24 cellular contexts compared by ENCODE assay signal in genomic region chr11:45304992-45305335, GRCh38. TPM values are rescaled to one million over a fixed set of nuclear protein-coding genes. Genes with fewer than 3 reads are reported as not detected.
"Had no signal": no experiment of that assay in that cellular context is flagged by ENCODE, and none has a peak within 500 bp of the region (broad histone marks: within the 10 kb centered on the region; RNA-seq: fewer than 3 reads in every experiment).

No MANE protein-coding gene starts in this region.

- H3K36me3 Mint-ChIP-seq: memory B cell, natural killer cell had no signal

- H3K27ac Mint-ChIP-seq: memory B cell; natural killer cell; progenitor cell of endocrine pancreas; stimulated activated naive CD8-positive, alpha-beta T cell treated with anti-CD3 and anti-CD28 coated beads, Interleukin-15, amount 100 ng/mL, for 72 hours had no signal

- H3K4me3 ChIP-seq: gastrocnemius medialis, lung, smooth muscle cell, suprapubic skin, transverse colon had no signal

- H3K27me3 ChIP-seq: transverse colon had no signal

- H3K27me3 Mint-ChIP-seq: stimulated activated naive CD8-positive, alpha-beta T cell treated with anti-CD3 and anti-CD28 coated beads, Interleukin-15, amount 100 ng/mL, for 72 hours had no signal

- DNase-seq: cortex of kidney; foreskin fibroblast; gastrocnemius medialis; head of caudate nucleus; kidney; natural killer cell; stimulated activated CD4-positive, alpha-beta T cell treated with anti-CD3 and anti-CD28 coated beads, Interleukin-12 subunit alpha, Interleukin-12 subunit beta, amount 100 ng/mL, for 4 hours; stimulated activated CD4-positive, alpha-beta T cell treated with anti-CD3 and anti-CD28 coated beads, Interleukin-1b, Interleukin-23, amount 100 ng/mL, for 48 hours; stimulated activated CD4-positive, alpha-beta T cell treated with anti-CD3 and anti-CD28 coated beads, Interleukin-4, amount 100 ng/mL, for 1 hour; stimulated activated CD8-positive, alpha-beta memory T cell treated with anti-CD3 and anti-CD28 coated beads, Interleukin-4, amount 100 ng/mL, for 48 hours; stimulated activated naive CD4-positive, alpha-beta T cell; stimulated activated naive CD8-positive, alpha-beta T cell treated with anti-CD3 and anti-CD28 coated beads, Interleukin-15, amount 100 ng/mL, for 72 hours; transverse colon had no signal

- H2AFZ ChIP-seq: parathyroid adenoma had no signal

- H3K4me1 ChIP-seq: gastrocnemius medialis, parathyroid adenoma, suprapubic skin had no signal

- H3K36me3 ChIP-seq: gastrocnemius medialis, neutrophil, suprapubic skin, transverse colon had no signal

- H3K9ac ChIP-seq: parathyroid adenoma had no signal

- H3K27ac ChIP-seq: gastrocnemius medialis, neutrophil, parathyroid adenoma, suprapubic skin, transverse colon had no signal

- H3K9me3 Mint-ChIP-seq: memory B cell; natural killer cell; stimulated activated naive CD8-positive, alpha-beta T cell treated with anti-CD3 and anti-CD28 coated beads, Interleukin-15, amount 100 ng/mL, for 72 hours had no signal

- ATAC-seq: gastrocnemius medialis; left lobe of liver; natural killer cell; sciatic nerve; stimulated activated naive CD8-positive, alpha-beta T cell treated with anti-CD3 and anti-CD28 coated beads, Interleukin-15, amount 100 ng/mL, for 72 hours had no signal

- FAIRE-seq: kidney had no signal

- H3K4me3 Mint-ChIP-seq: memory B cell; natural killer cell; stimulated activated naive CD8-positive, alpha-beta T cell treated with anti-CD3 and anti-CD28 coated beads, Interleukin-15, amount 100 ng/mL, for 72 hours had no signal

- H3K79me2 ChIP-seq: parathyroid adenoma had no signal

- H3K4me2 ChIP-seq: smooth muscle cell had no signal

- H3K9me3 ChIP-seq: gastrocnemius medialis, neutrophil, suprapubic skin, transverse colon had no signal

RNA-seq across cellular contexts. Expression of gene SYT13, which starts 18.8 kb away (rescaled TPM):
- total RNA-seq: natural killer cell, omental fat pad, sciatic nerve had no signal
- polyA plus RNA-seq: urinary bladder had no signal
